Comparison of ENCODE assay signal across 26 cellular contexts in the genomic region with DNA sequence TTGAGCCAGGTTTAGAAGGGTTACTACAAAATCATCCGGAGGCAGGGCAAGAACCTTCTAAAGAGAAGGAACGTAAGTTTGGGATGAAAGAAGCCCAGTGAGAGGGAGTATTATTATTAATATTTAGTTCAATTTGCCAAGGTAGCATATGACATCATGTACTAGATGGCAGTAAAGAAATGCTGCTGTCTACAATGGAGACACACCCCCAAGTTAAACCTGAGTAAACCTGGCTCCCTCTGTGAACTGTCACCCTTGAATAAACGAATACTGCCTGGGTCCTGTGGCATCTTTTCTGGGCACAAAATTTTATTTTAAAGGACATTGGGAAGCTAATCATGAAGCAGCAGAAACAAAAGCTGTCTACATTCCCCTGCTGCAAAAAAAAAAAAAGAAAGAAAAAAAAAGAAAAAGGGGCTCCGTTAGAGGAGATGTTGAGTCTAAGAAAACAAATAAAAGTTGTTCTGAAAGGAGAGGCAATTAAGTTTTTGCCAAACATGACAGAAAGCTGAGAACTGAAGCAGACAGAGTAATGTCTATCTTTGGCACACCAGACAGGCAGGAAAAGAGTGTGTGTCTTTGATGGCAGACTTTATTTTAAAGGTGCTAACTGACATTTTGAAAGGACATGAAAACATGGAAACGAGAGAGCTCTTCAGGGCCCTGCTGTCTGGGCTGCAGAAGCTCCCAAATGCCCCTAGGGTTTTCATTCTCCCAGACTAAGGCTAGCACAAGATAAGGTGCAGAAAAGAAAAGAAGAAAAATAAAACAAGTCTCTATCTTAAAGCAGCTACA.
"Had no signal": no experiment of that assay in that cellular context is flagged by ENCODE, and none has a peak within 500 bp of the region (broad histone marks: within the 10 kb centered on the region; RNA-seq: fewer than 3 reads in every experiment).

No MANE protein-coding gene starts in this region.

- H3K27ac Mint-ChIP-seq: activated CD4-positive, alpha-beta T cell treated with anti-CD3 and anti-CD28 coated beads, Interleukin-2, amount 10 ng/mL, durations not matched to agents 7 days and 5 days; activated CD8-positive, alpha-beta memory T cell treated with anti-CD3 and anti-CD28 coated beads, Interleukin-2, amount 10 ng/mL, durations not matched to agents 7 days and 5 days; activated CD8-positive, alpha-beta T cell treated with anti-CD3 and anti-CD28 coated beads for 36 hours; activated naive CD4-positive, alpha-beta T cell treated with anti-CD3 and anti-CD28 coated beads, Interleukin-2, amount 50 U/mL, for 24 hours; brain; naive thymus-derived CD4-positive, alpha-beta T cell; T-cell; T-helper 2 cell treated with Interferon-gamma antibody and Interleukin-4, amounts not matched to agents 5 μg/mL and 100 μg/mL, for 36 hours had no signal

- H3K4me3 ChIP-seq: esophagus muscularis mucosa, lower lobe of right lung, psoas muscle, right atrium auricular region, upper lobe of left lung had no signal

- H3K4me3 Mint-ChIP-seq: activated CD4-positive, alpha-beta T cell treated with anti-CD3 and anti-CD28 coated beads, Interleukin-2, amount 10 ng/mL, durations not matched to agents 7 days and 5 days; activated CD8-positive, alpha-beta memory T cell treated with anti-CD3 and anti-CD28 coated beads, Interleukin-2, amount 10 ng/mL, durations not matched to agents 7 days and 5 days; activated CD8-positive, alpha-beta T cell treated with anti-CD3 and anti-CD28 coated beads for 36 hours; activated naive CD4-positive, alpha-beta T cell treated with anti-CD3 and anti-CD28 coated beads, Interleukin-2, amount 50 U/mL, for 24 hours; brain; naive thymus-derived CD4-positive, alpha-beta T cell; neural crest cell; T-cell; T-helper 2 cell treated with Interferon-gamma antibody and Interleukin-4, amounts not matched to agents 5 μg/mL and 100 μg/mL, for 36 hours had no signal

- H3K9me3 ChIP-seq: esophagus muscularis mucosa, lower lobe of right lung, psoas muscle, right atrium auricular region, upper lobe of left lung had no signal

- H3K27ac ChIP-seq: esophagus muscularis mucosa, lower lobe of right lung, psoas muscle, upper lobe of left lung, WERI-Rb-1 had no signal

- H3K27me3 ChIP-seq: esophagus muscularis mucosa, right atrium auricular region, upper lobe of left lung had no signal

- H3K36me3 ChIP-seq: esophagus muscularis mucosa, lower lobe of right lung, right atrium auricular region, upper lobe of left lung, WERI-Rb-1 had no signal

- DNase-seq: activated CD4-positive, alpha-beta T cell treated with anti-CD3 and anti-CD28 coated beads, Interleukin-2, amount 10 ng/mL, durations not matched to agents 7 days and 5 days; activated CD4-positive, CD25-positive, alpha-beta regulatory T cell treated with anti-CD3 and anti-CD28 coated beads, Interleukin-2, amount 50 U/mL, for 72 hours; activated CD8-positive, alpha-beta memory T cell treated with anti-CD3 and anti-CD28 coated beads, Interleukin-2, amount 10 ng/mL, durations not matched to agents 7 days and 5 days; activated CD8-positive, alpha-beta T cell treated with anti-CD3 and anti-CD28 coated beads for 36 hours; activated gamma-delta T cell; activated T-cell treated with anti-CD3 and anti-CD28 coated beads for 4 hours; anterior cingulate cortex; central memory CD4-positive, alpha-beta T cell; dermis blood vessel endothelial cell; effector CD8-positive, alpha-beta T cell; glutamatergic neuron; hypothalamus; lower lobe of right lung; naive thymus-derived CD4-positive, alpha-beta T cell; psoas muscle; stimulated activated CD4-positive, alpha-beta T cell treated with anti-CD3 and anti-CD28 coated beads, Interleukin-4, amount 100 ng/mL, for 4 hours; stimulated activated naive CD8-positive, alpha-beta T cell treated with anti-CD3 and anti-CD28 coated beads, Interleukin-15, Interleukin-2, amounts not matched to agents 100 U/mL and 50 U/mL, for 24 hours; T-cell; upper lobe of left lung; WERI-Rb-1 had no signal

- H3K36me3 Mint-ChIP-seq: activated CD8-positive, alpha-beta memory T cell treated with anti-CD3 and anti-CD28 coated beads, Interleukin-2, amount 10 ng/mL, durations not matched to agents 7 days and 5 days; activated naive CD4-positive, alpha-beta T cell treated with anti-CD3 and anti-CD28 coated beads, Interleukin-2, amount 50 U/mL, for 24 hours; naive thymus-derived CD4-positive, alpha-beta T cell; T-cell had no signal

- ATAC-seq: activated CD8-positive, alpha-beta memory T cell treated with anti-CD3 and anti-CD28 coated beads, Interleukin-2, amount 10 ng/mL, durations not matched to agents 7 days and 5 days; activated CD8-positive, alpha-beta T cell treated with anti-CD3 and anti-CD28 coated beads for 36 hours; lower lobe of right lung; naive thymus-derived CD4-positive, alpha-beta T cell; psoas muscle; stimulated activated naive CD8-positive, alpha-beta T cell treated with anti-CD3 and anti-CD28 coated beads, Interleukin-15, Interleukin-2, amounts not matched to agents 100 U/mL and 50 U/mL, for 24 hours; T-cell had no signal

- H3K4me1 ChIP-seq: lower lobe of right lung, psoas muscle, upper lobe of left lung had no signal

- H3K4me1 Mint-ChIP-seq: activated CD4-positive, alpha-beta T cell treated with anti-CD3 and anti-CD28 coated beads, Interleukin-2, amount 10 ng/mL, durations not matched to agents 7 days and 5 days; activated CD8-positive, alpha-beta memory T cell treated with anti-CD3 and anti-CD28 coated beads, Interleukin-2, amount 10 ng/mL, durations not matched to agents 7 days and 5 days; activated naive CD4-positive, alpha-beta T cell treated with anti-CD3 and anti-CD28 coated beads, Interleukin-2, amount 50 U/mL, for 24 hours; naive thymus-derived CD4-positive, alpha-beta T cell; neural crest cell; T-cell had no signal

- H3K27me3 Mint-ChIP-seq: activated CD4-positive, alpha-beta T cell treated with anti-CD3 and anti-CD28 coated beads, Interleukin-2, amount 10 ng/mL, durations not matched to agents 7 days and 5 days; activated CD8-positive, alpha-beta memory T cell treated with anti-CD3 and anti-CD28 coated beads, Interleukin-2, amount 10 ng/mL, durations not matched to agents 7 days and 5 days; activated CD8-positive, alpha-beta T cell treated with anti-CD3 and anti-CD28 coated beads for 36 hours; activated naive CD4-positive, alpha-beta T cell treated with anti-CD3 and anti-CD28 coated beads, Interleukin-2, amount 50 U/mL, for 24 hours; naive thymus-derived CD4-positive, alpha-beta T cell; T-cell had no signal
